In genomic region chr6:37517411-37517812, GRCh38 we compare ENCODE assay signal across 9 cellular contexts. TPM values are rescaled to one million over a fixed set of nuclear protein-coding genes. Genes with fewer than 3 reads are reported as not detected.
A peak's percentile ranks its signal among the peaks of the same experiment; 100 is the strongest.
DNase-seq lines count a peak whose midpoint lies in the region; ATAC-seq lines count a peak whose summit lies in the region.
"Had no signal": no experiment of that assay in that cellular context is flagged by ENCODE, and none has a peak within 500 bp of the region (broad histone marks: within the 10 kb centered on the region; RNA-seq: fewer than 3 reads in every experiment).

No MANE protein-coding gene starts in this region.

- ATAC-seq in activated naive CD8-positive, alpha-beta T cell treated with anti-CD3 and anti-CD28 coated beads, Interleukin-2, amount 50 U/mL, for 24 hours: peak; percentile 55
- ATAC-seq in GM21717 (IDR thresholded peaks at IDR 0.05; ENCODE audit: unreplicated experiment) (no peak), HG02571 (IDR thresholded peaks at IDR 0.05; ENCODE audit: unreplicated experiment) (no peak), HG03342 (IDR thresholded peaks at IDR 0.05; ENCODE audit: unreplicated experiment) (no peak), HG03457 (IDR thresholded peaks at IDR 0.05; ENCODE audit: unreplicated experiment) (no peak)
- ATAC-seq: right cardiac atrium had no signal

- H3F3A ChIP-seq in GM23248 (ENCODE audit: insufficient read depth): no peaks in the 10 kb centered on the region

- H3K4me3 Mint-ChIP-seq in T-helper 2 cell treated with Interferon-gamma antibody and Interleukin-4, amounts not matched to agents 5 μg/mL and 100 μg/mL, for 36 hours: peak overlapping the region; percentile 72
- H3K4me3 Mint-ChIP-seq in activated naive CD8-positive, alpha-beta T cell treated with anti-CD3 and anti-CD28 coated beads, Interleukin-2, amount 50 U/mL, for 24 hours: peak overlapping the region; percentile 72

- H4K20me1 ChIP-seq in GM23248 (ENCODE audit: insufficient read depth): no peaks in the 10 kb centered on the region

- WGBS in GM23248 (ENCODE audit: low coverage in 1 of 2, low lambda C conversion rate in 2 of 2, missing lambda C conversion rate in 2 of 2), 2 experiments: 22 to 27% methylated on average over 11 of the region's 11 CpGs

- peaks cover 2% of the 10 kb centered on the region for H3K36me3 Mint-ChIP-seq in T-helper 2 cell treated with Interferon-gamma antibody and Interleukin-4, amounts not matched to agents 5 μg/mL and 100 μg/mL, for 36 hours (ENCODE audit: low read depth)
- peaks cover 5% of the 10 kb centered on the region for H3K36me3 Mint-ChIP-seq in activated naive CD8-positive, alpha-beta T cell treated with anti-CD3 and anti-CD28 coated beads, Interleukin-2, amount 50 U/mL, for 24 hours (ENCODE audit: low read depth)

- no peak overlapping the region for H2AFZ ChIP-seq in GM23248

- H3K9me3 ChIP-seq in GM23248 (ENCODE audit: low read depth): no peaks in the 10 kb centered on the region

- H3K79me2 ChIP-seq in GM23248 (ENCODE audit: insufficient read depth): no peaks in the 10 kb centered on the region

- H3K4me1 Mint-ChIP-seq in T-helper 2 cell treated with Interferon-gamma antibody and Interleukin-4, amounts not matched to agents 5 μg/mL and 100 μg/mL, for 36 hours (ENCODE audit: low read depth): peaks cover 51% of the 10 kb centered on the region
- H3K4me1 Mint-ChIP-seq in activated naive CD8-positive, alpha-beta T cell treated with anti-CD3 and anti-CD28 coated beads, Interleukin-2, amount 50 U/mL, for 24 hours: peaks cover 90% of the 10 kb centered on the region

- no peaks in the 10 kb centered on the region for H3K36me3 ChIP-seq in GM23248 (ENCODE audit: low read depth)

- H3K27me3 ChIP-seq in GM23248 (replicated peaks; ENCODE audit: insufficient read depth): peaks cover 20% of the 10 kb centered on the region

- no peak overlapping the region for H3K9ac ChIP-seq in GM23248

- H3K27me3 Mint-ChIP-seq in T-helper 2 cell treated with Interferon-gamma antibody and Interleukin-4, amounts not matched to agents 5 μg/mL and 100 μg/mL, for 36 hours (ENCODE audit: low read depth): no peaks in the 10 kb centered on the region
- H3K27me3 Mint-ChIP-seq in activated naive CD8-positive, alpha-beta T cell treated with anti-CD3 and anti-CD28 coated beads, Interleukin-2, amount 50 U/mL, for 24 hours: no peaks in the 10 kb centered on the region

- no peaks in the 10 kb centered on the region for H3K9me2 ChIP-seq in GM23248 (ENCODE audit: insufficient read depth)

- in situ Hi-C loops in GM23248 (cut with MboI): no loop called here

- H3K9me3 Mint-ChIP-seq in T-helper 2 cell treated with Interferon-gamma antibody and Interleukin-4, amounts not matched to agents 5 μg/mL and 100 μg/mL, for 36 hours: peaks cover 5% of the 10 kb centered on the region
- H3K9me3 Mint-ChIP-seq in activated naive CD8-positive, alpha-beta T cell treated with anti-CD3 and anti-CD28 coated beads, Interleukin-2, amount 50 U/mL, for 24 hours: no peaks in the 10 kb centered on the region

- no peak overlapping the region for H3K4me2 ChIP-seq in GM23248 (ENCODE audit: unreplicated experiment)

- H3K4me3 ChIP-seq in GM23248: no peak overlapping the region

- H3K4me1 ChIP-seq in GM23248 (ENCODE audit: insufficient read depth): no peaks in the 10 kb centered on the region

- peak overlapping the region; percentile 95 for H3K27ac Mint-ChIP-seq in T-helper 2 cell treated with Interferon-gamma antibody and Interleukin-4, amounts not matched to agents 5 μg/mL and 100 μg/mL, for 36 hours
- H3K27ac Mint-ChIP-seq in activated naive CD8-positive, alpha-beta T cell treated with anti-CD3 and anti-CD28 coated beads, Interleukin-2, amount 50 U/mL, for 24 hours: peak overlapping the region; percentile 89

- no peak overlapping the region for H3K27ac ChIP-seq in GM23248

- peak; percentile 61 for DNase-seq in GM23248
- DNase-seq in T-helper 2 cell treated with Interferon-gamma antibody and Interleukin-4, amounts not matched to agents 5 μg/mL and 100 μg/mL, for 36 hours (ENCODE audit: low spot score): peak; percentile 77
- peak; percentile 72 for DNase-seq in activated naive CD8-positive, alpha-beta T cell treated with anti-CD3 and anti-CD28 coated beads, Interleukin-2, amount 50 U/mL, for 24 hours
- peak; percentile 53 for DNase-seq in stimulated activated CD8-positive, alpha-beta memory T cell treated with anti-CD3 and anti-CD28 coated beads, Interleukin-12 subunit alpha, Interleukin-12 subunit beta, amount 100 ng/mL, for 24 hours (ENCODE audit: extremely low read depth)

RNA-seq across cellular contexts. Expression of gene CCDC167, which starts 17.7 kb away (rescaled TPM):
- total RNA-seq in GM23248 (2014; rRNA removed; shearing (Covaris generic)): 35.8 and 41.2 TPM in 2 replicates
- 48.1 and 51.0 TPM in 2 replicates for polyA plus RNA-seq in GM23248 (2016; fragmentation: Nextera tagmentation; extraction: Ambion mirVana)
